ENCODE assay signal across 22 cellular contexts in the genomic region with DNA sequence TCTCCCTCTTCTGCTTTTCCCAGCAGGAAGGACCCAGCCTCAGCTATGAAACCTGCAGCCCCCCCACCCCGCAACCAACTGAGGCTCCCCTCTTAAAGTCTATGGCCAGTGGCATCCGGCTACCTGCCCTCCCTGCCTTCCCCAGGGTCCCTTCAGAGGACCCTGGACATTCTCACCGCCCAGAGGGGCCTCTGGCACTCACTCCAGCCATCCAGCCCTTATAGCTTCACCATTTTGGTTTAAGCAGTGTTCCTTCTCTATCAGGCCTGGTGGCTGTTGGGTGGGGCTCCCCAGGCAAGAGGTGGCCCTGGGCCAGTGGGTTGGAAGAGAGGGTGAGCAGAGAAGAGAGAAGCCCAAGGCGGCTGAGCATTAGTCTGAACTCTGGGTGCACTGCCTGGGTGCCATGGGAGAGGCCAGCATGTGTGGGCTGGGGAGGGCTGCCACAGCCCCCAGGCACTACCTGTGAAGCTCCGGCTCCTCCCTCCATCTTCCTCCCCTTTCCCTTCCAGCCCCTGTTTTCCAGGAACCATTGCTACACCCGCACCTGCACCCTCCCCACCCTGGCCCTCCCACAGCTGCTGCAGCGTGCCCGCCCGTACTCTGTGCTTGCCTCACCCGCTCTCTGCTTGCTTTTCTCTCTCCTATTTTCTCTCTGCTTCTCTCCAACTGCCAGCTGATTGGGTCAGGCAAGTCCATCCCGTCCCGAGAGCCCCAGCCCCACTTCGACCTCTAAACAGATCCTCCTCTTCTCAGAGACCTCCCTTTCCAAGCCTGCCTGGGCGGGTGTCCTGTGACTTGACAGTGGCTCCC.
DNase-seq lines count a peak whose midpoint lies in the region; TF ChIP-seq lines count a peak whose summit lies in the region.
"Had no signal": no experiment of that assay in that cellular context is flagged by ENCODE, and none has a peak within 500 bp of the region (broad histone marks: within the 10 kb centered on the region; RNA-seq: fewer than 3 reads in every experiment).

No MANE protein-coding gene starts in this region.

- H3K79me2 ChIP-seq in osteoblast (ENCODE audit: insufficient read depth, low read length), result no peaks in the 10 kb centered on the region

- TF ChIP-seq POLR2A in transverse colon (IDR thresholded peaks at IDR 0.05), result no peak

- CTCF ChIA-PET in HEK293 (lab: Yijun Ruan, JAX), result interaction anchor here (0.6 to 3.5 kb wide), 42 partner anchors 9 to 857 kb away, joined by 3 to 48 read pairs (median 4); no protein-coding TSS in a partner anchor

- H3K4me3 ChIP-seq in BLaER1 (no peak overlapping the region), HEK293 (ENCODE audit: low read depth, low read length) (no peak overlapping the region), osteoblast (ENCODE audit: insufficient read depth, low read length) (no peak overlapping the region), transverse colon (no peak overlapping the region)
- H3K4me3 ChIP-seq: adrenal gland had no signal

- H3K4me1 ChIP-seq in BLaER1 (peaks cover 14% of the 10 kb centered on the region), HEK293 (ENCODE audit: control insufficient read depth, insufficient read depth, low read length) (no peaks in the 10 kb centered on the region), osteoblast (ENCODE audit: insufficient read depth, low read length) (no peaks in the 10 kb centered on the region), transverse colon (peaks cover 0 to 9% (median 2%) of the 10 kb centered on the region in 4 donors)
- H3K4me1 ChIP-seq: adrenal gland had no signal

- TF ChIP-seq CTCF in HEK293 (tag by site-specific recombination; IDR thresholded peaks at IDR 0.05) (no peak), osteoblast (IDR thresholded peaks at IDR 0.05; ENCODE audit: extremely low read depth, low read depth, low read length) (no peak), transverse colon (IDR thresholded peaks at IDR 0.05) (no peak)

- peak; percentile 39 for DNase-seq in ecto neural progenitor cell (ENCODE audit: low spot score)
- DNase-seq in osteoblast (ENCODE audit: insufficient read length, low spot score, missing footprints), result peak; percentile 15
- DNase-seq in transverse colon, result no peak
- no peak for DNase-seq in stimulated activated CD4-positive, alpha-beta T cell treated with anti-CD3 and anti-CD28 coated beads, Interleukin-2, amount 100 ng/mL, for 24 hours
- DNase-seq in NCI-H187 treated with DMSO at 0.1 percent for 48 hours (lab: John Stamatoyannopoulos, UW), result no peak
- DNase-seq: activated CD4-positive, alpha-beta T cell treated with anti-CD3 and anti-CD28 coated beads, Interleukin-2, amount 50 U/mL, for 4 hours; activated CD8-positive, alpha-beta memory T cell treated with anti-CD3 and anti-CD28 coated beads, Interleukin-2, amount 50 U/mL, for 4 hours; activated gamma-delta T cell treated with Interleukin-2 at 50 U/mL for 16 hours; CD4-positive, CD25-positive, alpha-beta regulatory T cell; DMS 273 treated with DMSO at 0.1 percent for 48 hours; H7; naive thymus-derived CD4-positive, alpha-beta T cell; NCI-H1105; NCI-H2081 treated with DMSO at 0.1 percent for 48 hours; NCI-H82; small intestine; stimulated activated CD4-positive, alpha-beta T cell treated with anti-CD3 and anti-CD28 coated beads, Interleukin-2, amount 100 ng/mL, for 48 hours; stimulated activated naive B cell treated with anti-CD40 and anti-IgM and Interleukin-4, amounts not matched to agents 10 μg/mL and 1 μg/mL and 100 μg/mL, for 72 hours had no signal

- no peak overlapping the region for H2AFZ ChIP-seq in osteoblast (ENCODE audit: low read length)

- no peak for TF ChIP-seq EP300 in transverse colon (IDR thresholded peaks at IDR 0.05; ENCODE audit: low read depth)

- WGBS in transverse colon (ENCODE audit: low coverage in 1 of 2), 2 donors, result 80 to 86% methylated on average over 8 to 14 of the region's 14 CpGs

- H3K27ac ChIP-seq in BLaER1, result no peak overlapping the region
- no peak overlapping the region for H3K27ac ChIP-seq in HEK293 (ENCODE audit: extremely low read depth, low read depth, low read length)
- no peak overlapping the region for H3K27ac ChIP-seq in osteoblast (ENCODE audit: low read depth, low read length)
- peak overlapping the region in 1 of 4 donors; percentile 59 for H3K27ac ChIP-seq in transverse colon
- H3K27ac ChIP-seq: adrenal gland, brain microvascular endothelial cell had no signal

- in situ Hi-C loops in transverse colon (cut with MboI; ENCODE audit: low pct_ligation_motif_present in 1 of 4, low pct_unique_long_range_greater_than_20kb in 1 of 4, low sequenced_read_pairs in 3 of 4), result no loop called here

- H4K20me1 ChIP-seq in BLaER1, result no peaks in the 10 kb centered on the region
- no peaks in the 10 kb centered on the region for H4K20me1 ChIP-seq in osteoblast (ENCODE audit: insufficient read depth, low read length)

- no peaks in the 10 kb centered on the region for H3K9me3 ChIP-seq in BLaER1
- no peaks in the 10 kb centered on the region for H3K9me3 ChIP-seq in HEK293 (ENCODE audit: control insufficient read depth, insufficient read depth, low read depth, low read length)
- no peaks in the 10 kb centered on the region for H3K9me3 ChIP-seq in osteoblast (ENCODE audit: low read depth, low read length)
- H3K9me3 ChIP-seq in transverse colon, result no peaks in the 10 kb centered on the region
- H3K9me3 ChIP-seq: adrenal gland had no signal

- H3K4me2 ChIP-seq in BLaER1 (peak overlapping the region; percentile 73; the same call in 1 of the 2 replicates), osteoblast (ENCODE audit: insufficient read depth, low read length) (no peak overlapping the region)

- H3K36me3 ChIP-seq in BLaER1 (no peaks in the 10 kb centered on the region), HEK293 (ENCODE audit: control insufficient read depth in 2 of 2, insufficient read depth in 1 of 2, low read length in 2 of 2) (no peaks in the 10 kb centered on the region), osteoblast (ENCODE audit: insufficient read depth, low read length) (no peaks in the 10 kb centered on the region), transverse colon (no peaks in the 10 kb centered on the region)
- H3K36me3 ChIP-seq: adrenal gland, brain microvascular endothelial cell had no signal

- no peak overlapping the region for H3K9ac ChIP-seq in BLaER1

- intact Hi-C loops in transverse colon (cut with DNase I; ENCODE audit: low total_unique reads), result no loop called here

- H3K27me3 ChIP-seq in BLaER1 (no peaks in the 10 kb centered on the region), osteoblast (ENCODE audit: insufficient read depth, low read length) (peaks cover 2% of the 10 kb centered on the region), transverse colon (no peaks in the 10 kb centered on the region)
- H3K27me3 ChIP-seq: adrenal gland, brain microvascular endothelial cell had no signal

- POLR2A ChIA-PET in HEK293 (lab: Yijun Ruan, JAX), result no interaction called here

TF ChIP-seq in HEK293, 187 proteins besides CTCF, POLR2A, EP300 and RAD21 (continues in another document):
- TF ChIP-seq, protein P1, sequence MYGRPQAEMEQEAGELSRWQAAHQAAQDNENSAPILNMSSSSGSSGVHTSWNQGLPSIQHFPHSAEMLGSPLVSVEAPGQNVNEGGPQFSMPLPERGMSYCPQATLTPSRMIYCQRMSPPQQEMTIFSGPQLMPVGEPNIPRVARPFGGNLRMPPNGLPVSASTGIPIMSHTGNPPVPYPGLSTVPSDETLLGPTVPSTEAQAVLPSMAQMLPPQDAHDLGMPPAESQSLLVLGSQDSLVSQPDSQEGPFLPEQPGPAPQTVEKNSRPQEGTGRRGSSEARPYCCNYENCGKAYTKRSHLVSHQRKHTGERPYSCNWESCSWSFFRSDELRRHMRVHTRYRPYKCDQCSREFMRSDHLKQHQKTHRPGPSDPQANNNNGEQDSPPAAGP (tag by site-specific recombination; IDR thresholded peaks at IDR 0.05), result 0 out of 2 replicates have a peak, but pooled peaks have one; percentile 30
- no peak for TF ChIP-seq ZSCAN5A (tag by site-specific recombination; IDR thresholded peaks at IDR 0.05)
- TF ChIP-seq IKZF3 (tag by site-specific recombination; IDR thresholded peaks at IDR 0.05), result no peak
- TF ChIP-seq KLF16 (tag by site-specific recombination; IDR thresholded peaks at IDR 0.05), result no peak
- TF ChIP-seq ZNF138 (tag by site-specific recombination; IDR thresholded peaks at IDR 0.05; ENCODE audit: borderline replicate concordance), result no peak
- TF ChIP-seq KLF1 (tag by site-specific recombination; IDR thresholded peaks at IDR 0.05), result peak; percentile 84
- TF ChIP-seq ZNF660 (tag by site-specific recombination; IDR thresholded peaks at IDR 0.05), result no peak

Comparison
In these comparisons a context has a peak if more than half of its experiments do, and no peak if none do; other contexts are left out.
1. DNase-seq: peak in ecto neural progenitor cell (single experiment) and osteoblast (single experiment); none in transverse colon (single experiment), stimulated activated CD4-positive, alpha-beta T cell treated with anti-CD3 and anti-CD28 coated beads, Interleukin-2, amount 100 ng/mL, for 24 hours (0 of 2) and NCI-H187 treated with DMSO at 0.1 percent for 48 hours (single experiment).